In the genomic region with DNA sequence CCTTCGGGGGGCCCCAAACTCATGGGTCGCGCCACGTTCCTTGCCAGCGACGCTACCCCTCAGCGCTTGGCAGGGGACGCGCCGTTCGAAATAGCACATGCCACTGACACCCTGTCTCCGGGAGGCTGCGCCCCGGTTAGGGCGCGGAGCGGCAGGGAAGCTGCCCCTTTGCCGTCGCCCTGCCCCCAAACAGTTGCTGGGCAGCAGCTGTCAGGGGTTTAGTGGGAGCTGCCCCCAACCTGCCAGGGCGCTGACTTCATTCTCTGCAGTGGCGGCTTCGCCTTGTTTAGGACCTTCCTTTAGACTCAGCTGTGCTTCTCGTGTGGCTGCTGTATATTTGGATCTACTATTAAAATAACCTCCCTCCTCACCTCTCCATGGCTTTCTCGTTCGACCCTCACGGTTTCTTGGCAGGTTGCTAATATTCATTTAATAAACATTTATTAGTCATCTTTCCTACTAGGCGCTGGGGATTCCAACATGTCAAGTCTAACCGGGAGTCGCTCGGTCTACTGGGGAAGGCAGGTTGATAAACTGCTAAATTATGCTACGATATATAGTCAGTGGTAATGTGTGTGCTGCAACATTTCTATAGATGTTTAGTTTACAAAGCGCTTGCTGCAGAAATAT, we compare ENCODE assay signal across 8 cellular contexts. TPM values are rescaled to one million over a fixed set of nuclear protein-coding genes. Genes with fewer than 3 reads are reported as not detected.
DNase-seq lines count a peak whose midpoint lies in the region; ATAC-seq lines count a peak whose summit lies in the region.

No MANE protein-coding gene starts in this region.

- H3K27ac Mint-ChIP-seq in CD4-positive, CD25-positive, alpha-beta regulatory T cell: peak overlapping the region; percentile 93 to 96 (median 94)
- H3K27ac Mint-ChIP-seq in activated naive CD4-positive, alpha-beta T cell treated with anti-CD3 and anti-CD28 coated beads, Interleukin-2, amount 50 U/mL, for 72 hours: peak overlapping the region; percentile 48 to 82

- H3K36me3 ChIP-seq in CD4-positive, CD25-positive, alpha-beta regulatory T cell (ENCODE audit: control insufficient read depth, insufficient read depth, low read length): peaks cover 9% of the 10 kb centered on the region
- H3K36me3 ChIP-seq in rectal smooth muscle tissue (ENCODE audit: control insufficient read depth, insufficient read depth, low read length): no peaks in the 10 kb centered on the region

- no peaks in the 10 kb centered on the region for H3K9me3 ChIP-seq in CD4-positive, CD25-positive, alpha-beta regulatory T cell (ENCODE audit: control insufficient read depth in 2 of 2, low read length in 2 of 2)

- peak; percentile 27 to 59 (median 43) for DNase-seq in CD4-positive, CD25-positive, alpha-beta regulatory T cell
- DNase-seq in NCI-H526 treated with DMSO at 0.1 percent for 48 hours (lab: John Stamatoyannopoulos, UW) (peak; percentile 15), left cardiac atrium (no peak), NCI-H2196 treated with DMSO at 0.1 percent for 48 hours (lab: John Stamatoyannopoulos, UW; ENCODE audit: unreplicated experiment) (no peak)
- peak in 1 of 2 donors; percentile 42 for DNase-seq in activated naive CD4-positive, alpha-beta T cell treated with anti-CD3 and anti-CD28 coated beads, Interleukin-2, amount 50 U/mL, for 72 hours (ENCODE audit: low spot score in 2 of 2)

- H3K4me1 Mint-ChIP-seq in CD4-positive, CD25-positive, alpha-beta regulatory T cell: peaks cover 17 to 60% (median 37%) of the 10 kb centered on the region in 4 donors

- H3K27me3 Mint-ChIP-seq in CD4-positive, CD25-positive, alpha-beta regulatory T cell: no peaks in the 10 kb centered on the region

- H3K27me3 ChIP-seq in CD4-positive, CD25-positive, alpha-beta regulatory T cell (ENCODE audit: control insufficient read depth, insufficient read depth, low read length): peaks cover 5% of the 10 kb centered on the region
- H3K27me3 ChIP-seq in rectal smooth muscle tissue (ENCODE audit: control insufficient read depth, insufficient read depth, low read length): no peaks in the 10 kb centered on the region

- no peaks in the 10 kb centered on the region for H3K9me3 Mint-ChIP-seq in CD4-positive, CD25-positive, alpha-beta regulatory T cell
- peaks cover 0 to 5% of the 10 kb centered on the region in 2 donors for H3K9me3 Mint-ChIP-seq in activated naive CD4-positive, alpha-beta T cell treated with anti-CD3 and anti-CD28 coated beads, Interleukin-2, amount 50 U/mL, for 72 hours

- H3K4me3 Mint-ChIP-seq in CD4-positive, CD25-positive, alpha-beta regulatory T cell: peak overlapping the region; percentile 89 to 99 (median 98)

- peak overlapping the region; percentile 84 for H3K4me3 ChIP-seq in CD4-positive, CD25-positive, alpha-beta regulatory T cell (ENCODE audit: low read depth, low read length)
- peak overlapping the region; percentile 92 for H3K4me3 ChIP-seq in rectal smooth muscle tissue (ENCODE audit: low read length)

- peaks cover 13% of the 10 kb centered on the region for H3K36me3 Mint-ChIP-seq in CD4-positive, CD25-positive, alpha-beta regulatory T cell
- peaks cover 12 to 25% of the 10 kb centered on the region in 2 donors for H3K36me3 Mint-ChIP-seq in activated naive CD4-positive, alpha-beta T cell treated with anti-CD3 and anti-CD28 coated beads, Interleukin-2, amount 50 U/mL, for 72 hours

- ATAC-seq in CD4-positive, CD25-positive, alpha-beta regulatory T cell (ENCODE audit: low read depth in 2 of 2): peak; percentile 15 to 21
- ATAC-seq in GM21723 (IDR thresholded peaks at IDR 0.05; ENCODE audit: unreplicated experiment): peak; percentile 8
- ATAC-seq in activated naive CD4-positive, alpha-beta T cell treated with anti-CD3 and anti-CD28 coated beads, Interleukin-2, amount 50 U/mL, for 72 hours: peak; percentile 17 to 27
- peak; percentile 57 to 64 for ATAC-seq in left cardiac atrium
- ATAC-seq in HG02981 (IDR thresholded peaks at IDR 0.05; ENCODE audit: unreplicated experiment): no peak

- H3K27ac ChIP-seq in CD4-positive, CD25-positive, alpha-beta regulatory T cell (ENCODE audit: insufficient read depth, low read length, poor library complexity, severe bottlenecking): peak overlapping the region; percentile 98
- peak overlapping the region; percentile 88 for H3K27ac ChIP-seq in rectal smooth muscle tissue (ENCODE audit: low read depth, low read length)

- H3K4me1 ChIP-seq in CD4-positive, CD25-positive, alpha-beta regulatory T cell (ENCODE audit: control insufficient read depth, insufficient read depth, low read length, poor library complexity, severe bottlenecking): peaks cover 39% of the 10 kb centered on the region
- peaks cover 11% of the 10 kb centered on the region for H3K4me1 ChIP-seq in rectal smooth muscle tissue (ENCODE audit: control insufficient read depth, insufficient read depth, low read length)

- peak overlapping the region; percentile 61 for H3K9ac ChIP-seq in rectal smooth muscle tissue (ENCODE audit: low read length)

- intact Hi-C loops in left cardiac atrium (cut with DNase I): no loop called here

RNA-seq across cellular contexts. Expression of a gene that starts 0.8 kb away (rescaled TPM):
- 49.9 TPM for total RNA-seq in CD4-positive, CD25-positive, alpha-beta regulatory T cell
- polyA plus RNA-seq in CD4-positive, CD25-positive, alpha-beta regulatory T cell: 100 to 1,000 TPM; 188 to 215 (median 198) TPM
- 10 to 100 TPM; 31.9 to 95.1 TPM for total RNA-seq in activated naive CD4-positive, alpha-beta T cell treated with anti-CD3 and anti-CD28 coated beads, Interleukin-2, amount 50 U/mL, for 72 hours
- 100 to 1,000 TPM in 1 of 2 donors, 10 to 100 TPM in 1; 98.1 to 109 TPM for total RNA-seq in left cardiac atrium

RNA-seq across cellular contexts. Expression of a gene that starts 8.3 kb away (rescaled TPM):
- 67.6 TPM for total RNA-seq in CD4-positive, CD25-positive, alpha-beta regulatory T cell
- polyA plus RNA-seq in CD4-positive, CD25-positive, alpha-beta regulatory T cell: 10 to 100 TPM; 13.6 to 17.4 (median 13.9) TPM
- total RNA-seq in activated naive CD4-positive, alpha-beta T cell treated with anti-CD3 and anti-CD28 coated beads, Interleukin-2, amount 50 U/mL, for 72 hours: 100 to 1,000 TPM in 1 of 2 donors, 10 to 100 TPM in 1; 71.0 to 149 TPM
- 10 to 100 TPM; 40.3 to 42.3 TPM for total RNA-seq in left cardiac atrium

RNA-seq across cellular contexts. Expression of a gene that starts 9.5 kb away (rescaled TPM):
- total RNA-seq in CD4-positive, CD25-positive, alpha-beta regulatory T cell: not detected
- not detected for polyA plus RNA-seq in CD4-positive, CD25-positive, alpha-beta regulatory T cell
- total RNA-seq in activated naive CD4-positive, alpha-beta T cell treated with anti-CD3 and anti-CD28 coated beads, Interleukin-2, amount 50 U/mL, for 72 hours: 1 to 10 TPM in 1 of 2 donors, under 1 TPM in 1; 0.71 to 1.4 TPM
- 1 to 10 TPM; 5.1 to 9.7 TPM for total RNA-seq in left cardiac atrium

RNA-seq across cellular contexts. Expression of a gene that starts 37.2 kb away (rescaled TPM):
- 1.0 TPM for total RNA-seq in CD4-positive, CD25-positive, alpha-beta regulatory T cell
- polyA plus RNA-seq in CD4-positive, CD25-positive, alpha-beta regulatory T cell: under 1 TPM in 1 of 4 donors, not detected in 3; 0.43 TPM
- total RNA-seq in activated naive CD4-positive, alpha-beta T cell treated with anti-CD3 and anti-CD28 coated beads, Interleukin-2, amount 50 U/mL, for 72 hours: 1 to 10 TPM; 5.9 to 9.0 TPM
- total RNA-seq in left cardiac atrium: 10 to 100 TPM; 24.8 to 30.6 TPM

RNA-seq across cellular contexts. Expression of a gene that starts 47.4 kb away (rescaled TPM):
- not detected for total RNA-seq in CD4-positive, CD25-positive, alpha-beta regulatory T cell
- not detected for polyA plus RNA-seq in CD4-positive, CD25-positive, alpha-beta regulatory T cell
- total RNA-seq in activated naive CD4-positive, alpha-beta T cell treated with anti-CD3 and anti-CD28 coated beads, Interleukin-2, amount 50 U/mL, for 72 hours: not detected
- total RNA-seq in left cardiac atrium: not detected

Comparison
In these comparisons a context has a peak if more than half of its experiments do, and no peak if none do; other contexts are left out.
1. DNase-seq: peak in CD4-positive, CD25-positive, alpha-beta regulatory T cell (3 of 3) and NCI-H526 treated with DMSO at 0.1 percent for 48 hours (single experiment); none in left cardiac atrium (single experiment) and NCI-H2196 treated with DMSO at 0.1 percent for 48 hours (single experiment).